In genomic region chr11:43547900-43548381, GRCh38 we compare ENCODE assay signal across 12 cellular contexts.
A peak's percentile ranks its signal among the peaks of the same experiment; 100 is the strongest.
DNase-seq lines count a peak whose midpoint lies in the region; ATAC-seq, FAIRE-seq and TF ChIP-seq lines count a peak whose summit lies in the region.
"Had no signal": no experiment of that assay in that cellular context is flagged by ENCODE, and none has a peak within 500 bp of the region (broad histone marks: within the 10 kb centered on the region; RNA-seq: fewer than 3 reads in every experiment).

No MANE protein-coding gene starts in this region.

- intact Hi-C loops in left lung (cut with DNase I) (no loop called here), vagina (cut with DNase I) (no loop called here)

- H3K27me3 ChIP-seq in left lung: peaks cover 8 to 59% of the 10 kb centered on the region in 2 donors
- H3K27me3 ChIP-seq in vagina: no peaks in the 10 kb centered on the region
- H3K27me3 ChIP-seq: right lobe of liver had no signal

- no peaks in the 10 kb centered on the region for H3K9me3 ChIP-seq in left lung
- no peaks in the 10 kb centered on the region for H3K9me3 ChIP-seq in vagina
- H3K9me3 ChIP-seq: Caco-2, right lobe of liver had no signal

- H3K36me3 ChIP-seq in left lung: no peaks in the 10 kb centered on the region
- no peaks in the 10 kb centered on the region for H3K36me3 ChIP-seq in vagina
- H3K36me3 ChIP-seq: right lobe of liver had no signal

- TF ChIP-seq POLR2A in vagina (IDR thresholded peaks at IDR 0.05) (no peak), H54 (IDR thresholded peaks at IDR 0.05; ENCODE audit: low read depth, low read length) (no peak)

- DNase-seq in stimulated activated CD4-positive, alpha-beta T cell treated with anti-CD3 and anti-CD28 coated beads, Interleukin-2, amount 100 ng/mL, for 4 hours (ENCODE audit: low read depth): peak; percentile 26
- no peak for DNase-seq in stimulated activated CD4-positive, alpha-beta T cell treated with anti-CD3 and anti-CD28 coated beads, Interleukin-2, amount 100 ng/mL, for 24 hours
- DNase-seq in cerebellar cortex (ENCODE audit: low spot score) (peak; percentile 52), left lung (no peak), vagina (ENCODE audit: extremely low spot score in 2 of 2) (no peak), amniotic stem cell (lab: John Stamatoyannopoulos, UW) (no peak), H54 (ENCODE audit: insufficient read length, low spot score) (no peak)
- DNase-seq: activated naive CD8-positive, alpha-beta T cell treated with anti-CD3 and anti-CD28 coated beads, Interleukin-2, amount 10 ng/mL, durations not matched to agents 7 days and 5 days; Caco-2; NCI-H2029 treated with DMSO at 0.1 percent for 48 hours; right lobe of liver had no signal

- TF ChIP-seq CTCF in left lung (IDR thresholded peaks at IDR 0.05) (no peak), vagina (IDR thresholded peaks at IDR 0.05) (no peak)

- ATAC-seq in left lung (peak; percentile 78), GM19452 (IDR thresholded peaks at IDR 0.05; ENCODE audit: unreplicated experiment) (no peak)

- H3K4me1 ChIP-seq in left lung (peaks cover 0 to 8% of the 10 kb centered on the region in 2 donors), vagina (peaks cover 13% of the 10 kb centered on the region)
- H3K4me1 ChIP-seq: Caco-2 had no signal

- no peak overlapping the region for H3K4me3 ChIP-seq in left lung
- H3K4me3 ChIP-seq in vagina: peak overlapping the region; percentile 26 to 32

- no peak overlapping the region for H3K27ac ChIP-seq in left lung
- no peak overlapping the region for H3K27ac ChIP-seq in vagina
- H3K27ac ChIP-seq: right lobe of liver had no signal

- no peak for FAIRE-seq in H54 (lab: Jason Lieb, UNC)

Comparison
In these comparisons a context has a peak if more than half of its experiments do, and no peak if none do; other contexts are left out.
1. DNase-seq: peak in stimulated activated CD4-positive, alpha-beta T cell treated with anti-CD3 and anti-CD28 coated beads, Interleukin-2, amount 100 ng/mL, for 4 hours (single experiment) and cerebellar cortex (single experiment); none in stimulated activated CD4-positive, alpha-beta T cell treated with anti-CD3 and anti-CD28 coated beads, Interleukin-2, amount 100 ng/mL, for 24 hours (0 of 2), left lung (0 of 2), vagina (0 of 2), amniotic stem cell (single experiment) and H54 (single experiment).
2. H3K4me3 ChIP-seq: peak in vagina (2 of 2); none in left lung (0 of 2).